Comparison of ENCODE assay signal across 16 cellular contexts in the genomic region with DNA sequence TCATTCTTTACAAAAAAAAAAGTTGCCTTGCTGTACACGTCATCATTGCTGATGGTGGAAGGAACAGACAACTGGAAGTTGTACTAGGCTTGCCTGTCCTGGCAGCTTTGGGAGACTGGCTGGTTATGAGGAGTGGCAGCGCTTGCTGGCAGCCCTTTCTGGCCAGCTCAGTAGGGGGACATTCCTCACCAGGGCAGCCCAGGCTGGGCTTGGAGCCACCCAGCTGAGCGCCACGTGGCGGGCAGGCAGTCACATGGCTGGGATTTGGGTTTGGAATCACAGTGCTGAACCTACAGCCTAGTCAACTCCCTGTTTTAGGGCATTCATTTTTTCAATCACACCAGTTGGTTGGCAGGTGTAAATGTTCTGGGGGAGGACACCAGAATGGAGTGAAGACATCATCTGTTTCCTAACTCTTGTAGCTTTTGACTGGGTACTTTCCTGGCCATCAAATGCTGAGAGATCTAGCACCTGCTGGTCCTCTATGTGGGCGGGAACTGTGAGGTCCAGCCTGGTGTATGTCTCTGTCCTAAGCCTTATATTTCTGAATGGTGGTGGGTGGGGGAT.
DNase-seq lines count a peak whose midpoint lies in the region; ATAC-seq and TF ChIP-seq lines count a peak whose summit lies in the region.
"Had no signal": no experiment of that assay in that cellular context is flagged by ENCODE, and none has a peak within 500 bp of the region (broad histone marks: within the 10 kb centered on the region; RNA-seq: fewer than 3 reads in every experiment).

No MANE protein-coding gene starts in this region.

- no peak for TF ChIP-seq POLR2A in sigmoid colon (IDR thresholded peaks at IDR 0.05)

- H3K9me3 ChIP-seq in right cardiac atrium (ENCODE audit: control insufficient read depth, low read length) (no peaks in the 10 kb centered on the region), sigmoid colon (no peaks in the 10 kb centered on the region)
- H3K9me3 ChIP-seq: BLaER1, lower lobe of right lung had no signal

- TF ChIP-seq EP300 in sigmoid colon (IDR thresholded peaks at IDR 0.05), result peak in 1 of 4 donors; percentile 34

- TF ChIP-seq CTCF in sigmoid colon (IDR thresholded peaks at IDR 0.05), result no peak

- H3K4me3 ChIP-seq in right cardiac atrium (ENCODE audit: low read length) (no peak overlapping the region), sigmoid colon (no peak overlapping the region)
- H3K4me3 ChIP-seq: BLaER1, lower lobe of right lung had no signal

- no peaks in the 10 kb centered on the region for H3K27me3 ChIP-seq in right cardiac atrium (ENCODE audit: control insufficient read depth, insufficient read depth)
- no peaks in the 10 kb centered on the region for H3K27me3 ChIP-seq in sigmoid colon
- H3K27me3 ChIP-seq: BLaER1 had no signal

- H3K4me1 ChIP-seq in right cardiac atrium (ENCODE audit: control insufficient read depth, insufficient read depth, low read length) (peaks cover 6% of the 10 kb centered on the region), sigmoid colon (peaks cover 0 to 77% (median 68%) of the 10 kb centered on the region in 4 donors)

- DNase-seq in astrocyte of the hippocampus (ENCODE audit: low read depth, low spot score), result peak; percentile 64
- DNase-seq in right cardiac atrium, result peak; percentile 34 to 76 (median 60)
- peak; percentile 86 for DNase-seq in sigmoid colon
- DNase-seq in T1000 (lab: John Stamatoyannopoulos, UW), result no peak
- no peak for DNase-seq in activated CD4-positive, alpha-beta T cell treated with anti-CD3 and anti-CD28 coated beads for 4 hours
- no peak for DNase-seq in activated CD4-positive, alpha-beta T cell treated with anti-CD3 and anti-CD28 coated beads, Interleukin-2, amount 50 U/mL, for 48 hours
- DNase-seq: DND-41; lower lobe of right lung; NCI-H187; SIG-M5; stimulated activated CD4-positive, alpha-beta T cell treated with anti-CD3 and anti-CD28 coated beads, Interleukin-4, amount 100 ng/mL, for 24 hours; stimulated activated naive CD4-positive, alpha-beta T cell treated with Interleukin-2 at 50 U/mL for 16 hours had no signal

- intact Hi-C loops in right cardiac atrium (cut with DNase I) (no loop called here), sigmoid colon (cut with DNase I) (no loop called here)

- WGBS in right cardiac atrium, result 78% methylated on average over 6 of the region's 6 CpGs
- 95 to 98% methylated on average over 6 of the region's 6 CpGs for WGBS in sigmoid colon, 2 donors

- no peak overlapping the region for H3K27ac ChIP-seq in right cardiac atrium (ENCODE audit: low read length)
- peak overlapping the region in 3 of 4 donors; percentile 54 to 75 (median 54) for H3K27ac ChIP-seq in sigmoid colon
- H3K27ac ChIP-seq: BLaER1, KMS-11, lower lobe of right lung had no signal

- no peaks in the 10 kb centered on the region for H3K36me3 ChIP-seq in sigmoid colon
- H3K36me3 ChIP-seq: BLaER1, lower lobe of right lung had no signal

- ATAC-seq in GM19372 (IDR thresholded peaks at IDR 0.05; ENCODE audit: low read depth, unreplicated experiment) (peak; percentile 43), right cardiac atrium (peak; percentile 52 to 78), HG03159 (IDR thresholded peaks at IDR 0.05; ENCODE audit: unreplicated experiment) (no peak)

Comparison
In these comparisons a context has a peak if more than half of its experiments do, and no peak if none do; other contexts are left out.
1. DNase-seq: peak in astrocyte of the hippocampus (single experiment), right cardiac atrium (3 of 3) and sigmoid colon (single experiment); none in T1000 (single experiment), activated CD4-positive, alpha-beta T cell treated with anti-CD3 and anti-CD28 coated beads for 4 hours (0 of 2) and activated CD4-positive, alpha-beta T cell treated with anti-CD3 and anti-CD28 coated beads, Interleukin-2, amount 50 U/mL, for 48 hours (0 of 2).